ENCODE assay signal across 1 cellular context in genomic region chr2:74507145-74507925, GRCh38.
TF ChIP-seq lines count a peak whose summit lies in the region.

Gene PCGF1, minus strand, starts transcription at chr2:74507695. Its CDS starts 27 bp downstream, at chr2:74507668.

TF ChIP-seq in HepG2, 621 proteins besides CTCF, POLR2A, EP300 and RAD21 (continued from another document and continues in another):
- TF ChIP-seq, protein P1, sequence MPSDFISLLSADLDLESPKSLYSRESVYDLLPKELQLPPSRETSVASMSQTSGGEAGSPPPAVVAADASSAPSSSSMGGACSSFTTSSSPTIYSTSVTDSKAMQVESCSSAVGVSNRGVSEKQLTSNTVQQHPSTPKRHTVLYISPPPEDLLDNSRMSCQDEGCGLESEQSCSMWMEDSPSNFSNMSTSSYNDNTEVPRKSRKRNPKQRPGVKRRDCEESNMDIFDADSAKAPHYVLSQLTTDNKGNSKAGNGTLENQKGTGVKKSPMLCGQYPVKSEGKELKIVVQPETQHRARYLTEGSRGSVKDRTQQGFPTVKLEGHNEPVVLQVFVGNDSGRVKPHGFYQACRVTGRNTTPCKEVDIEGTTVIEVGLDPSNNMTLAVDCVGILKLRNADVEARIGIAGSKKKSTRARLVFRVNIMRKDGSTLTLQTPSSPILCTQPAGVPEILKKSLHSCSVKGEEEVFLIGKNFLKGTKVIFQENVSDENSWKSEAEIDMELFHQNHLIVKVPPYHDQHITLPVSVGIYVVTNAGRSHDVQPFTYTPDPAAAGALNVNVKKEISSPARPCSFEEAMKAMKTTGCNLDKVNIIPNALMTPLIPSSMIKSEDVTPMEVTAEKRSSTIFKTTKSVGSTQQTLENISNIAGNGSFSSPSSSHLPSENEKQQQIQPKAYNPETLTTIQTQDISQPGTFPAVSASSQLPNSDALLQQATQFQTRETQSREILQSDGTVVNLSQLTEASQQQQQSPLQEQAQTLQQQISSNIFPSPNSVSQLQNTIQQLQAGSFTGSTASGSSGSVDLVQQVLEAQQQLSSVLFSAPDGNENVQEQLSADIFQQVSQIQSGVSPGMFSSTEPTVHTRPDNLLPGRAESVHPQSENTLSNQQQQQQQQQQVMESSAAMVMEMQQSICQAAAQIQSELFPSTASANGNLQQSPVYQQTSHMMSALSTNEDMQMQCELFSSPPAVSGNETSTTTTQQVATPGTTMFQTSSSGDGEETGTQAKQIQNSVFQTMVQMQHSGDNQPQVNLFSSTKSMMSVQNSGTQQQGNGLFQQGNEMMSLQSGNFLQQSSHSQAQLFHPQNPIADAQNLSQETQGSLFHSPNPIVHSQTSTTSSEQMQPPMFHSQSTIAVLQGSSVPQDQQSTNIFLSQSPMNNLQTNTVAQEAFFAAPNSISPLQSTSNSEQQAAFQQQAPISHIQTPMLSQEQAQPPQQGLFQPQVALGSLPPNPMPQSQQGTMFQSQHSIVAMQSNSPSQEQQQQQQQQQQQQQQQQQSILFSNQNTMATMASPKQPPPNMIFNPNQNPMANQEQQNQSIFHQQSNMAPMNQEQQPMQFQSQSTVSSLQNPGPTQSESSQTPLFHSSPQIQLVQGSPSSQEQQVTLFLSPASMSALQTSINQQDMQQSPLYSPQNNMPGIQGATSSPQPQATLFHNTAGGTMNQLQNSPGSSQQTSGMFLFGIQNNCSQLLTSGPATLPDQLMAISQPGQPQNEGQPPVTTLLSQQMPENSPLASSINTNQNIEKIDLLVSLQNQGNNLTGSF (CRISPR knock-in tag; IDR thresholded peaks at IDR 0.05), result peak; percentile 93; the same call in 1 of the 2 replicates
- TF ChIP-seq, protein P2, sequence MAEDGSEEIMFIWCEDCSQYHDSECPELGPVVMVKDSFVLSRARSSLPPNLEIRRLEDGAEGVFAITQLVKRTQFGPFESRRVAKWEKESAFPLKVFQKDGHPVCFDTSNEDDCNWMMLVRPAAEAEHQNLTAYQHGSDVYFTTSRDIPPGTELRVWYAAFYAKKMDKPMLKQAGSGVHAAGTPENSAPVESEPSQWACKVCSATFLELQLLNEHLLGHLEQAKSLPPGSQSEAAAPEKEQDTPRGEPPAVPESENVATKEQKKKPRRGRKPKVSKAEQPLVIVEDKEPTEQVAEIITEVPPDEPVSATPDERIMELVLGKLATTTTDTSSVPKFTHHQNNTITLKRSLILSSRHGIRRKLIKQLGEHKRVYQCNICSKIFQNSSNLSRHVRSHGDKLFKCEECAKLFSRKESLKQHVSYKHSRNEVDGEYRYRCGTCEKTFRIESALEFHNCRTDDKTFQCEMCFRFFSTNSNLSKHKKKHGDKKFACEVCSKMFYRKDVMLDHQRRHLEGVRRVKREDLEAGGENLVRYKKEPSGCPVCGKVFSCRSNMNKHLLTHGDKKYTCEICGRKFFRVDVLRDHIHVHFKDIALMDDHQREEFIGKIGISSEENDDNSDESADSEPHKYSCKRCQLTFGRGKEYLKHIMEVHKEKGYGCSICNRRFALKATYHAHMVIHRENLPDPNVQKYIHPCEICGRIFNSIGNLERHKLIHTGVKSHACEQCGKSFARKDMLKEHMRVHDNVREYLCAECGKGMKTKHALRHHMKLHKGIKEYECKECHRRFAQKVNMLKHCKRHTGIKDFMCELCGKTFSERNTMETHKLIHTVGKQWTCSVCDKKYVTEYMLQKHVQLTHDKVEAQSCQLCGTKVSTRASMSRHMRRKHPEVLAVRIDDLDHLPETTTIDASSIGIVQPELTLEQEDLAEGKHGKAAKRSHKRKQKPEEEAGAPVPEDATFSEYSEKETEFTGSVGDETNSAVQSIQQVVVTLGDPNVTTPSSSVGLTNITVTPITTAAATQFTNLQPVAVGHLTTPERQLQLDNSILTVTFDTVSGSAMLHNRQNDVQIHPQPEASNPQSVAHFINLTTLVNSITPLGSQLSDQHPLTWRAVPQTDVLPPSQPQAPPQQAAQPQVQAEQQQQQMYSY (CRISPR knock-in tag; IDR thresholded peaks at IDR 0.05), result no peak; the same call in 1 of the 2 replicates
- no peak for TF ChIP-seq ZNF512 (CRISPR knock-in tag; IDR thresholded peaks at IDR 0.05)
- peak; percentile 13; the same call in 1 of the 2 replicates for TF ChIP-seq MIER2 (CRISPR knock-in tag; IDR thresholded peaks at IDR 0.05)
- no peak for TF ChIP-seq ZNF17 (CRISPR knock-in tag; IDR thresholded peaks at IDR 0.05)
- no peak for TF ChIP-seq NFE2 (CRISPR knock-in tag; IDR thresholded peaks at IDR 0.05)
- no peak for TF ChIP-seq NFE2L1 (CRISPR knock-in tag; IDR thresholded peaks at IDR 0.05; ENCODE audit: borderline replicate concordance)
- TF ChIP-seq, protein P3, sequence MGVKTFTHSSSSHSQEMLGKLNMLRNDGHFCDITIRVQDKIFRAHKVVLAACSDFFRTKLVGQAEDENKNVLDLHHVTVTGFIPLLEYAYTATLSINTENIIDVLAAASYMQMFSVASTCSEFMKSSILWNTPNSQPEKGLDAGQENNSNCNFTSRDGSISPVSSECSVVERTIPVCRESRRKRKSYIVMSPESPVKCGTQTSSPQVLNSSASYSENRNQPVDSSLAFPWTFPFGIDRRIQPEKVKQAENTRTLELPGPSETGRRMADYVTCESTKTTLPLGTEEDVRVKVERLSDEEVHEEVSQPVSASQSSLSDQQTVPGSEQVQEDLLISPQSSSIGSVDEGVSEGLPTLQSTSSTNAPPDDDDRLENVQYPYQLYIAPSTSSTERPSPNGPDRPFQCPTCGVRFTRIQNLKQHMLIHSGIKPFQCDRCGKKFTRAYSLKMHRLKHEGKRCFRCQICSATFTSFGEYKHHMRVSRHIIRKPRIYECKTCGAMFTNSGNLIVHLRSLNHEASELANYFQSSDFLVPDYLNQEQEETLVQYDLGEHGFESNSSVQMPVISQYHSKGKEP (CRISPR knock-in tag; IDR thresholded peaks at IDR 0.05), result 0 out of 2 replicates have a peak, but pooled peaks have one; percentile 60
- TF ChIP-seq RNF219 (CRISPR knock-in tag; IDR thresholded peaks at IDR 0.05), result no peak
- peak; percentile 94 for TF ChIP-seq SP2 (CRISPR knock-in tag; IDR thresholded peaks at IDR 0.05)
- 0 out of 2 replicates have a peak, but pooled peaks have one; percentile 84 for TF ChIP-seq ZNF138 (CRISPR knock-in tag; IDR thresholded peaks at IDR 0.05; ENCODE audit: low read depth)
- TF ChIP-seq, protein P4, sequence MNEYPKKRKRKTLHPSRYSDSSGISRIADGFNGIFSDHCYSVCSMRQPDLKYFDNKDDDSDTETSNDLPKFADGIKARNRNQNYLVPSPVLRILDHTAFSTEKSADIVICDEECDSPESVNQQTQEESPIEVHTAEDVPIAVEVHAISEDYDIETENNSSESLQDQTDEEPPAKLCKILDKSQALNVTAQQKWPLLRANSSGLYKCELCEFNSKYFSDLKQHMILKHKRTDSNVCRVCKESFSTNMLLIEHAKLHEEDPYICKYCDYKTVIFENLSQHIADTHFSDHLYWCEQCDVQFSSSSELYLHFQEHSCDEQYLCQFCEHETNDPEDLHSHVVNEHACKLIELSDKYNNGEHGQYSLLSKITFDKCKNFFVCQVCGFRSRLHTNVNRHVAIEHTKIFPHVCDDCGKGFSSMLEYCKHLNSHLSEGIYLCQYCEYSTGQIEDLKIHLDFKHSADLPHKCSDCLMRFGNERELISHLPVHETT (CRISPR knock-in tag; conservative IDR thresholded peaks at IDR 0.05), result no peak; the same call in 1 of the 2 replicates
- TF ChIP-seq MXI1 (IDR thresholded peaks at IDR 0.05; ENCODE audit: borderline replicate concordance, low read depth, low read length), result peak; percentile 79; the same call in 1 of the 3 replicates
- TF ChIP-seq SNAPC2 (CRISPR knock-in tag; IDR thresholded peaks at IDR 0.05), result no peak
- TF ChIP-seq ZSCAN5A (CRISPR knock-in tag; IDR thresholded peaks at IDR 0.05; ENCODE audit: borderline replicate concordance), result no peak; the same call in 1 of the 2 replicates
- TF ChIP-seq GABPB1 (CRISPR knock-in tag; IDR thresholded peaks at IDR 0.05), result peak; percentile 96
- TF ChIP-seq TARDBP (CRISPR knock-in tag; IDR thresholded peaks at IDR 0.05), result no peak; the same call in 1 of the 2 replicates
- TF ChIP-seq, protein P5, sequence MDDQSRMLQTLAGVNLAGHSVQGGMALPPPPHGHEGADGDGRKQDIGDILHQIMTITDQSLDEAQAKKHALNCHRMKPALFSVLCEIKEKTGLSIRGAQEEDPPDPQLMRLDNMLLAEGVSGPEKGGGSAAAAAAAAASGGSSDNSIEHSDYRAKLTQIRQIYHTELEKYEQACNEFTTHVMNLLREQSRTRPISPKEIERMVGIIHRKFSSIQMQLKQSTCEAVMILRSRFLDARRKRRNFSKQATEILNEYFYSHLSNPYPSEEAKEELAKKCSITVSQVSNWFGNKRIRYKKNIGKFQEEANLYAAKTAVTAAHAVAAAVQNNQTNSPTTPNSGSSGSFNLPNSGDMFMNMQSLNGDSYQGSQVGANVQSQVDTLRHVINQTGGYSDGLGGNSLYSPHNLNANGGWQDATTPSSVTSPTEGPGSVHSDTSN (CRISPR knock-in tag; IDR thresholded peaks at IDR 0.05; ENCODE audit: borderline replicate concordance), result no peak
- TF ChIP-seq ZBTB3 (CRISPR knock-in tag; IDR thresholded peaks at IDR 0.05; ENCODE audit: borderline replicate concordance, low read depth), result peak; percentile 91; the same call in 1 of the 2 replicates
- peak; percentile 43; the same call in 1 of the 2 replicates for TF ChIP-seq UBTF (CRISPR knock-in tag; IDR thresholded peaks at IDR 0.05)
- TF ChIP-seq, protein P6, sequence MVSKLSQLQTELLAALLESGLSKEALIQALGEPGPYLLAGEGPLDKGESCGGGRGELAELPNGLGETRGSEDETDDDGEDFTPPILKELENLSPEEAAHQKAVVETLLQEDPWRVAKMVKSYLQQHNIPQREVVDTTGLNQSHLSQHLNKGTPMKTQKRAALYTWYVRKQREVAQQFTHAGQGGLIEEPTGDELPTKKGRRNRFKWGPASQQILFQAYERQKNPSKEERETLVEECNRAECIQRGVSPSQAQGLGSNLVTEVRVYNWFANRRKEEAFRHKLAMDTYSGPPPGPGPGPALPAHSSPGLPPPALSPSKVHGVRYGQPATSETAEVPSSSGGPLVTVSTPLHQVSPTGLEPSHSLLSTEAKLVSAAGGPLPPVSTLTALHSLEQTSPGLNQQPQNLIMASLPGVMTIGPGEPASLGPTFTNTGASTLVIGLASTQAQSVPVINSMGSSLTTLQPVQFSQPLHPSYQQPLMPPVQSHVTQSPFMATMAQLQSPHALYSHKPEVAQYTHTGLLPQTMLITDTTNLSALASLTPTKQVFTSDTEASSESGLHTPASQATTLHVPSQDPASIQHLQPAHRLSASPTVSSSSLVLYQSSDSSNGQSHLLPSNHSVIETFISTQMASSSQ (IDR thresholded peaks at IDR 0.05; ENCODE audit: low read depth), result 0 out of 2 replicates have a peak, but pooled peaks have one; percentile 3
- TF ChIP-seq, protein P6 (CRISPR knock-in tag; IDR thresholded peaks at IDR 0.05; ENCODE audit: borderline replicate concordance), result peak; percentile 86; the same call in 1 of the 2 replicates
- peak; percentile 94 for TF ChIP-seq RFX3 (CRISPR knock-in tag; IDR thresholded peaks at IDR 0.05)
